1 cellular context compared by ENCODE assay signal in genomic region chr2:212535963-212536362, GRCh38.
A peak's percentile ranks its signal among the peaks of the same experiment; 100 is the strongest.
TF ChIP-seq lines count a peak whose summit lies in the region.

No MANE protein-coding gene starts in this region.

TF ChIP-seq in HEK293, 187 proteins besides CTCF, POLR2A, EP300 and RAD21 (continued from another document):
- TF ChIP-seq, protein P1, sequence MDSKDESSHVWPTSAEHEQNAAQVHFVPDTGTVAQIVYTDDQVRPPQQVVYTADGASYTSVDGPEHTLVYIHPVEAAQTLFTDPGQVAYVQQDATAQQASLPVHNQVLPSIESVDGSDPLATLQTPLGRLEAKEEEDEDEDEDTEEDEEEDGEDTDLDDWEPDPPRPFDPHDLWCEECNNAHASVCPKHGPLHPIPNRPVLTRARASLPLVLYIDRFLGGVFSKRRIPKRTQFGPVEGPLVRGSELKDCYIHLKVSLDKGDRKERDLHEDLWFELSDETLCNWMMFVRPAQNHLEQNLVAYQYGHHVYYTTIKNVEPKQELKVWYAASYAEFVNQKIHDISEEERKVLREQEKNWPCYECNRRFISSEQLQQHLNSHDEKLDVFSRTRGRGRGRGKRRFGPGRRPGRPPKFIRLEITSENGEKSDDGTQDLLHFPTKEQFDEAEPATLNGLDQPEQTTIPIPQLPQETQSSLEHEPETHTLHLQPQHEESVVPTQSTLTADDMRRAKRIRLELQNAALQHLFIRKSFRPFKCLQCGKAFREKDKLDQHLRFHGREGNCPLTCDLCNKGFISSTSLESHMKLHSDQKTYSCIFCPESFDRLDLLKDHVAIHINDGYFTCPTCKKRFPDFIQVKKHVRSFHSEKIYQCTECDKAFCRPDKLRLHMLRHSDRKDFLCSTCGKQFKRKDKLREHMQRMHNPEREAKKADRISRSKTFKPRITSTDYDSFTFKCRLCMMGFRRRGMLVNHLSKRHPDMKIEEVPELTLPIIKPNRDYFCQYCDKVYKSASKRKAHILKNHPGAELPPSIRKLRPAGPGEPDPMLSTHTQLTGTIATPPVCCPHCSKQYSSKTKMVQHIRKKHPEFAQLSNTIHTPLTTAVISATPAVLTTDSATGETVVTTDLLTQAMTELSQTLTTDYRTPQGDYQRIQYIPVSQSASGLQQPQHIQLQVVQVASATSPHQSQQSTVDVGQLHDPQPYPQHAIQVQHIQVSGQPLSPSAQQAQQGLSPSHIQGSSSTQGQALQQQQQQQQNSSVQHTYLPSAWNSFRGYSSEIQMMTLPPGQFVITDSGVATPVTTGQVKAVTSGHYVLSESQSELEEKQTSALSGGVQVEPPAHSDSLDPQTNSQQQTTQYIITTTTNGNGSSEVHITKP (tag by site-specific recombination; IDR thresholded peaks at IDR 0.05), result peak; percentile 87
- TF ChIP-seq WT1 (tag by site-specific recombination; IDR thresholded peaks at IDR 0.05) (peak; percentile 49), OSR2 (tag by site-specific recombination; IDR thresholded peaks at IDR 0.05) (peak; percentile 89), ZBTB10 (tag by site-specific recombination; IDR thresholded peaks at IDR 0.05) (no peak), TRIM28 (IDR thresholded peaks at IDR 0.05; ENCODE audit: borderline replicate concordance, low read length) (0 out of 2 replicates have a peak, but pooled peaks have one; percentile 6), FEZF1 (tag by site-specific recombination; IDR thresholded peaks at IDR 0.05) (0 out of 2 replicates have a peak, but pooled peaks have one; percentile 21)
